In the genomic region with DNA sequence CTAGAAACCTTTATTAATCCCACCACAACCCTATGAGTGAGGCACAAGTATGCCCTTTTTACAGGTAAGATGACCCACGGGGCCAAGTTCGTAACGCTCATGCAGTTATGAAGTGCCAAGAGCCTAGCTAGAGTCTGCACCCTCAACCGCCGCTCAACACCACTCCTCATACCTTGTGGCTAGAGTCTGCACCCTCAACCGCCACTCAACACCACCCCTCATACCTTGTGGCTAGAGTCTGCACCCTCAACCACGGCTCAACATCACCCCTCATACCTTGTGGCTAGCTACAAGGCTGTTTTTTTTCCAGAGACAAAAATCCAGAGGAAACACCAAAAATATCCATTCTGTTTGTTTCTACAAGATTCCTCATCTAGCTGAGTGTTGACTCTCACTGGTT, we compare ENCODE assay signal across 17 cellular contexts. TPM values are rescaled to one million over a fixed set of nuclear protein-coding genes. Genes with fewer than 3 reads are reported as not detected.
A peak's percentile ranks its signal among the peaks of the same experiment; 100 is the strongest.
DNase-seq lines count a peak whose midpoint lies in the region; ATAC-seq, FAIRE-seq and TF ChIP-seq lines count a peak whose summit lies in the region.
"Had no signal": no experiment of that assay in that cellular context is flagged by ENCODE, and none has a peak within 500 bp of the region (broad histone marks: within the 10 kb centered on the region; RNA-seq: fewer than 3 reads in every experiment).

No MANE protein-coding gene starts in this region.

- intact Hi-C loops in natural killer cell (cut with micrococcal nuclease) = no loop called here

- POLR2A ChIA-PET in activated CD4-positive, alpha-beta T cell treated with anti-CD3 and anti-CD28 coated beads, Interleukin-2, amount 10 ng/mL, durations not matched to agents 7 days and 5 days (lab: Charles Lee) = no interaction called here

- CTCF ChIA-PET in activated CD4-positive, alpha-beta T cell treated with anti-CD3 and anti-CD28 coated beads, Interleukin-2, amount 10 ng/mL, durations not matched to agents 7 days and 5 days (lab: Charles Lee) = interaction anchor here (1.5 to 2.7 kb wide), 3 partner anchors 13 to 52 kb away, joined by 3 to 8 read pairs (median 4); no protein-coding TSS in a partner anchor

- FAIRE-seq in D721Med (lab: Jason Lieb, UNC) = peak; percentile 96
- FAIRE-seq: A549 had no signal

- no peak for DNase-seq in activated CD4-positive, alpha-beta T cell treated with anti-CD3 and anti-CD28 coated beads, Interleukin-2, amount 10 ng/mL, durations not matched to agents 7 days and 5 days
- no peak for DNase-seq in activated CD4-positive, alpha-beta T cell treated with anti-CD3 and anti-CD28 coated beads, Interleukin-2, amount 50 U/mL, for 48 hours
- DNase-seq in D721Med (ENCODE audit: insufficient read length, low spot score) (no peak), natural killer cell (peak; percentile 20), NCI-H446 treated with DMSO at 0.1 percent for 48 hours (lab: John Stamatoyannopoulos, UW) (no peak)
- no peak for DNase-seq in effector CD4-positive, alpha-beta T cell
- DNase-seq: left colon; NCI-H1092 treated with DMSO at 0.1 percent for 48 hours; NCI-H510A treated with DMSO at 0.1 percent for 48 hours; stimulated activated CD4-positive, alpha-beta T cell treated with anti-CD3 and anti-CD28 coated beads, Interleukin-15, amount 100 ng/mL, for 24 hours; stimulated activated naive CD4-positive, alpha-beta T cell had no signal

- no peak for TF ChIP-seq CTCF in D721Med (IDR thresholded peaks at IDR 0.05; ENCODE audit: insufficient read depth, missing control alignments)
- no peak for TF ChIP-seq CTCF in natural killer cell (IDR thresholded peaks at IDR 0.05)

- H3K4me3 Mint-ChIP-seq in activated CD4-positive, alpha-beta T cell treated with anti-CD3 and anti-CD28 coated beads, Interleukin-2, amount 10 ng/mL, durations not matched to agents 7 days and 5 days = no peak overlapping the region
- H3K4me3 Mint-ChIP-seq in activated naive CD8-positive, alpha-beta T cell = peak overlapping the region; percentile 75
- H3K4me3 Mint-ChIP-seq in natural killer cell = peak overlapping the region; percentile 62
- H3K4me3 Mint-ChIP-seq: type B pancreatic cell had no signal

- H3K27ac Mint-ChIP-seq in activated CD4-positive, alpha-beta T cell treated with anti-CD3 and anti-CD28 coated beads, Interleukin-2, amount 10 ng/mL, durations not matched to agents 7 days and 5 days = peak overlapping the region; percentile 26
- H3K27ac Mint-ChIP-seq in activated naive CD8-positive, alpha-beta T cell = peak overlapping the region; percentile 81
- peak overlapping the region; percentile 54 to 76 for H3K27ac Mint-ChIP-seq in natural killer cell
- H3K27ac Mint-ChIP-seq: type B pancreatic cell had no signal

- no peaks in the 10 kb centered on the region for H3K9me3 Mint-ChIP-seq in activated CD4-positive, alpha-beta T cell treated with anti-CD3 and anti-CD28 coated beads, Interleukin-2, amount 10 ng/mL, durations not matched to agents 7 days and 5 days
- H3K9me3 Mint-ChIP-seq in activated naive CD8-positive, alpha-beta T cell (ENCODE audit: low read depth) = no peaks in the 10 kb centered on the region
- H3K9me3 Mint-ChIP-seq in natural killer cell = no peaks in the 10 kb centered on the region
- H3K9me3 Mint-ChIP-seq: type B pancreatic cell had no signal

- ATAC-seq in natural killer cell (peak in 1 of 3 donors; percentile 38), GM21390 (IDR thresholded peaks at IDR 0.05; ENCODE audit: unreplicated experiment) (no peak)
- ATAC-seq: A549, HCT116, Right ventricle myocardium inferior had no signal

- no peaks in the 10 kb centered on the region for H3K27me3 Mint-ChIP-seq in activated CD4-positive, alpha-beta T cell treated with anti-CD3 and anti-CD28 coated beads, Interleukin-2, amount 10 ng/mL, durations not matched to agents 7 days and 5 days
- no peaks in the 10 kb centered on the region for H3K27me3 Mint-ChIP-seq in activated naive CD8-positive, alpha-beta T cell
- no peaks in the 10 kb centered on the region for H3K27me3 Mint-ChIP-seq in natural killer cell (ENCODE audit: low read depth in 2 of 2)
- H3K27me3 Mint-ChIP-seq: type B pancreatic cell had no signal

- peaks cover 38% of the 10 kb centered on the region for H3K36me3 Mint-ChIP-seq in activated CD4-positive, alpha-beta T cell treated with anti-CD3 and anti-CD28 coated beads, Interleukin-2, amount 10 ng/mL, durations not matched to agents 7 days and 5 days (ENCODE audit: low read depth)
- H3K36me3 Mint-ChIP-seq in activated naive CD8-positive, alpha-beta T cell = peaks cover 5% of the 10 kb centered on the region
- H3K36me3 Mint-ChIP-seq in natural killer cell = no peaks in the 10 kb centered on the region

- H3K4me1 Mint-ChIP-seq in activated CD4-positive, alpha-beta T cell treated with anti-CD3 and anti-CD28 coated beads, Interleukin-2, amount 10 ng/mL, durations not matched to agents 7 days and 5 days = peaks cover 72% of the 10 kb centered on the region
- H3K4me1 Mint-ChIP-seq in activated naive CD8-positive, alpha-beta T cell (ENCODE audit: low read depth) = peaks cover 75% of the 10 kb centered on the region
- peaks cover 57 to 65% of the 10 kb centered on the region in 2 donors for H3K4me1 Mint-ChIP-seq in natural killer cell

RNA-seq across cellular contexts. Expression of gene TXNL4A, which starts 4.6 kb away (rescaled TPM):
- 100 to 1,000 TPM; 131 TPM for total RNA-seq in activated CD4-positive, alpha-beta T cell treated with anti-CD3 and anti-CD28 coated beads, Interleukin-2, amount 10 ng/mL, durations not matched to agents 7 days and 5 days
- 10 to 100 TPM; 63.2 to 69.1 (median 66.4) TPM for total RNA-seq in natural killer cell

RNA-seq across cellular contexts. Expression of gene HSBP1L1, which starts 19.4 kb away (rescaled TPM):
- total RNA-seq in activated CD4-positive, alpha-beta T cell treated with anti-CD3 and anti-CD28 coated beads, Interleukin-2, amount 10 ng/mL, durations not matched to agents 7 days and 5 days = 10 to 100 TPM in 1 of 2 experiments, 1 to 10 TPM in 1; 7.2 to 11.5 TPM
- total RNA-seq in natural killer cell = 10 to 100 TPM; 11.7 to 16.1 (median 13.8) TPM

RNA-seq across cellular contexts. Expression of gene SLC66A2, which starts 32.3 kb away (rescaled TPM):
- 10 to 100 TPM; 28.3 to 34.6 TPM for total RNA-seq in activated CD4-positive, alpha-beta T cell treated with anti-CD3 and anti-CD28 coated beads, Interleukin-2, amount 10 ng/mL, durations not matched to agents 7 days and 5 days
- total RNA-seq in natural killer cell = 10 to 100 TPM; 51.2 to 62.4 (median 54.1) TPM

RNA-seq across cellular contexts. Expression of gene RBFA, which starts 50.4 kb away (rescaled TPM):
- 10 to 100 TPM; 24.2 to 25.0 TPM for total RNA-seq in activated CD4-positive, alpha-beta T cell treated with anti-CD3 and anti-CD28 coated beads, Interleukin-2, amount 10 ng/mL, durations not matched to agents 7 days and 5 days
- 10 to 100 TPM; 11.9 to 17.7 (median 12.4) TPM for total RNA-seq in natural killer cell

Comparison
In these comparisons a context has a peak if more than half of its experiments do, and no peak if none do; other contexts are left out.
1. H3K27ac Mint-ChIP-seq: peak in every context shown above with its lines; median percentile 81 in activated naive CD8-positive, alpha-beta T cell; 65 in natural killer cell; 26 in activated CD4-positive, alpha-beta T cell treated with anti-CD3 and anti-CD28 coated beads, Interleukin-2, amount 10 ng/mL, durations not matched to agents 7 days and 5 days.